13 cellular contexts compared by ENCODE assay signal in genomic region chr17:792277-792676, GRCh38. TPM values are rescaled to one million over a fixed set of nuclear protein-coding genes. Genes with fewer than 3 reads are reported as not detected.
A peak's percentile ranks its signal among the peaks of the same experiment; 100 is the strongest.
DNase-seq lines count a peak whose midpoint lies in the region; ATAC-seq and TF ChIP-seq lines count a peak whose summit lies in the region.
"Had no signal": no experiment of that assay in that cellular context is flagged by ENCODE, and none has a peak within 500 bp of the region (broad histone marks: within the 10 kb centered on the region; RNA-seq: fewer than 3 reads in every experiment).

No MANE protein-coding gene starts in this region.

- peaks cover 21% of the 10 kb centered on the region for H3K4me1 Mint-ChIP-seq in osteocyte (ENCODE audit: unreplicated experiment)

- H3K9me3 ChIP-seq in Panc1 (ENCODE audit: control insufficient read depth, insufficient read depth, low read depth, low read length), result no peaks in the 10 kb centered on the region

- in situ Hi-C loops in Panc1 (cut with HindIII; ENCODE audit: low pct_unique_long_range_greater_than_20kb, low sequenced_read_pairs), result no loop called here
- in situ Hi-C loops in GM13977 (cut with MboI; ENCODE audit: low pct_unique_long_range_greater_than_20kb, low sequenced_read_pairs, unreplicated experiment), result no loop called here

- H3K4me3 ChIP-seq in H7 (ENCODE audit: insufficient read depth, low read depth, low read length) (no peak overlapping the region), Panc1 (ENCODE audit: low read depth in 2 of 2, low read length in 2 of 2) (no peak overlapping the region)
- H3K4me3 ChIP-seq: SK-N-MC had no signal

- H3K27me3 ChIP-seq in H7 (ENCODE audit: control insufficient read depth, insufficient read depth, low read length), result no peaks in the 10 kb centered on the region
- H3K27me3 ChIP-seq in Panc1 (ENCODE audit: control insufficient read depth, insufficient read depth, low read length), result no peaks in the 10 kb centered on the region

- no peak for TF ChIP-seq CTCF in Panc1 (IDR thresholded peaks at IDR 0.05)
- TF ChIP-seq CTCF in osteocyte (IDR thresholded peaks at IDR 0.05), result no peak
- TF ChIP-seq CTCF in GM13977 (IDR thresholded peaks at IDR 0.05; ENCODE audit: extremely low read depth, insufficient read depth, missing control alignments), result no peak

- H3K4me1 ChIP-seq in Panc1 (ENCODE audit: control insufficient read depth, insufficient read depth, low read length), result peaks cover 17% of the 10 kb centered on the region

- intact Hi-C loops in Panc1 (cut with micrococcal nuclease; ENCODE audit: unreplicated experiment), result no loop called here

- peaks cover 13% of the 10 kb centered on the region for H3K36me3 ChIP-seq in H7 (replicated peaks; ENCODE audit: control insufficient read depth, insufficient read depth, low read length)
- no peaks in the 10 kb centered on the region; the same call in 1 of the 2 replicates for H3K36me3 ChIP-seq in Panc1 (ENCODE audit: control insufficient read depth, insufficient read depth, low read length)

- H3K9me3 Mint-ChIP-seq in osteocyte (ENCODE audit: unreplicated experiment), result no peaks in the 10 kb centered on the region
- H3K9me3 Mint-ChIP-seq in activated naive CD4-positive, alpha-beta T cell treated with anti-CD3 and anti-CD28 coated beads, Interleukin-2, amount 50 U/mL, for 72 hours, result no peaks in the 10 kb centered on the region

- H3K27ac ChIP-seq in Panc1 (ENCODE audit: low read length) (0 out of 2 replicates have a peak overlapping the region, but pooled peaks have one; percentile 23), epithelial cell of prostate (peak overlapping the region; percentile 37)
- H3K27ac ChIP-seq: SK-N-MC, VCaP had no signal

- BruUV-seq in Panc1 (replicated peaks; lab: Mats Ljungman, UMichigan), result no TSS peak

- peak overlapping the region; percentile 47 for H3K27ac Mint-ChIP-seq in osteocyte (ENCODE audit: unreplicated experiment)
- H3K27ac Mint-ChIP-seq in activated naive CD4-positive, alpha-beta T cell treated with anti-CD3 and anti-CD28 coated beads, Interleukin-2, amount 50 U/mL, for 72 hours, result no peak overlapping the region

- CTCF ChIA-PET in Panc1 (lab: Charles Lee), result interaction anchor here (0.5 kb wide), 1 partner anchor 144 kb away, joined by 3 read pairs; no protein-coding TSS in a partner anchor

- H3K36me3 Mint-ChIP-seq in osteocyte (ENCODE audit: unreplicated experiment), result peaks cover 15% of the 10 kb centered on the region
- H3K36me3 Mint-ChIP-seq in activated naive CD4-positive, alpha-beta T cell treated with anti-CD3 and anti-CD28 coated beads, Interleukin-2, amount 50 U/mL, for 72 hours, result peaks cover 5 to 11% of the 10 kb centered on the region in 2 donors

- no peaks in the 10 kb centered on the region for H3K27me3 Mint-ChIP-seq in osteocyte (ENCODE audit: unreplicated experiment)

- peak; percentile 59 for DNase-seq in H7
- DNase-seq in Panc1 (ENCODE audit: low read depth, low spot score), result no peak
- DNase-seq in epithelial cell of prostate (ENCODE audit: low read depth, low spot score), result no peak
- no peak for DNase-seq in osteocyte (ENCODE audit: extremely low spot score, unreplicated experiment)
- DNase-seq in activated naive CD4-positive, alpha-beta T cell treated with anti-CD3 and anti-CD28 coated beads, Interleukin-2, amount 50 U/mL, for 72 hours (ENCODE audit: low spot score in 2 of 2), result no peak
- DNase-seq in GM13977 (ENCODE audit: low spot score), result no peak
- no peak for DNase-seq in C1 segment of cervical spinal cord (lab: John Stamatoyannopoulos, UW)
- DNase-seq: head of caudate nucleus; NCI-H2171; stimulated activated CD4-positive, alpha-beta T cell treated with anti-CD3 and anti-CD28 coated beads, Interleukin-12 subunit alpha, Interleukin-12 subunit beta, amount 100 ng/mL, for 4 hours had no signal

- ATAC-seq in Panc1 (no peak), GM18502 (IDR thresholded peaks at IDR 0.05; ENCODE audit: poor library complexity, unreplicated experiment) (no peak)
- ATAC-seq in activated naive CD4-positive, alpha-beta T cell treated with anti-CD3 and anti-CD28 coated beads, Interleukin-2, amount 50 U/mL, for 72 hours, result no peak

- POLR2A ChIA-PET in Panc1 (lab: Charles Lee), result no interaction called here

- H3K4me3 Mint-ChIP-seq in osteocyte (ENCODE audit: unreplicated experiment), result no peak overlapping the region

RNA-seq across cellular contexts. Expression of gene MRM3, which starts 10.1 kb away (rescaled TPM):
- total RNA-seq in H7 (2014; rRNA removed; shearing (Covaris generic)), result 58.9 and 61.5 TPM in 2 replicates
- total RNA-seq in Panc1 (2021; ENCODE audit: unreplicated experiment) (13.4 TPM), osteocyte (10.4 and 11.6 TPM in 2 replicates)
- polyA plus RNA-seq in Panc1 (2012; ENCODE audit: insufficient read length), result 14.1 TPM
- 10 to 100 TPM; 23.2 to 28.5 TPM for total RNA-seq in activated naive CD4-positive, alpha-beta T cell treated with anti-CD3 and anti-CD28 coated beads, Interleukin-2, amount 50 U/mL, for 72 hours

RNA-seq across cellular contexts. Expression of gene GLOD4, which starts 10.2 kb away (rescaled TPM):
- 55.9 and 60.8 TPM in 2 replicates for total RNA-seq in H7 (2014; rRNA removed; shearing (Covaris generic))
- 57.8 TPM for total RNA-seq in Panc1 (2021; ENCODE audit: unreplicated experiment)
- 66.4 TPM for polyA plus RNA-seq in Panc1 (2012; ENCODE audit: insufficient read length)
- total RNA-seq in osteocyte, result 51.3 and 63.4 TPM in 2 replicates
- total RNA-seq in activated naive CD4-positive, alpha-beta T cell treated with anti-CD3 and anti-CD28 coated beads, Interleukin-2, amount 50 U/mL, for 72 hours, result 10 to 100 TPM; 49.4 to 63.3 TPM

RNA-seq across cellular contexts. Expression of gene GEMIN4, which starts 40.2 kb away (rescaled TPM):
- total RNA-seq in H7 (2014; rRNA removed; shearing (Covaris generic)), result 21.4 and 29.4 TPM in 2 replicates
- total RNA-seq in Panc1 (2021; ENCODE audit: unreplicated experiment), result 34.9 TPM
- 19.7 TPM for polyA plus RNA-seq in Panc1 (2012; ENCODE audit: insufficient read length)
- total RNA-seq in osteocyte, result 17.0 and 19.3 TPM in 2 replicates
- 10 to 100 TPM; 25.1 to 48.7 TPM for total RNA-seq in activated naive CD4-positive, alpha-beta T cell treated with anti-CD3 and anti-CD28 coated beads, Interleukin-2, amount 50 U/mL, for 72 hours

RNA-seq across cellular contexts. Expression of gene TLCD3A, which starts 59.9 kb away (rescaled TPM):
- 11.0 and 12.4 TPM in 2 replicates for total RNA-seq in H7 (2014; rRNA removed; shearing (Covaris generic))
- 30.4 TPM for total RNA-seq in Panc1 (2021; ENCODE audit: unreplicated experiment)
- 39.1 TPM for polyA plus RNA-seq in Panc1 (2012; ENCODE audit: insufficient read length)
- 23.7 and 27.3 TPM in 2 replicates for total RNA-seq in osteocyte
- total RNA-seq in activated naive CD4-positive, alpha-beta T cell treated with anti-CD3 and anti-CD28 coated beads, Interleukin-2, amount 50 U/mL, for 72 hours, result 10 to 100 TPM in 1 of 2 donors, 1 to 10 TPM in 1; 1.5 to 20.4 TPM
